In genomic region chr9:35510745-35511428, GRCh38 we compare ENCODE assay signal across 8 cellular contexts. TPM values are rescaled to one million over a fixed set of nuclear protein-coding genes. Genes with fewer than 3 reads are reported as not detected.
DNase-seq lines count a peak whose midpoint lies in the region; ATAC-seq and TF ChIP-seq lines count a peak whose summit lies in the region.
"Had no signal": no experiment of that assay in that cellular context is flagged by ENCODE, and none has a peak within 500 bp of the region (broad histone marks: within the 10 kb centered on the region; RNA-seq: fewer than 3 reads in every experiment).

No MANE protein-coding gene starts in this region.

- peaks cover 73% of the 10 kb centered on the region for H3K79me2 ChIP-seq in PC-3 (ENCODE audit: low read length)

- peaks cover 7% of the 10 kb centered on the region for H3F3A ChIP-seq in PC-3 (ENCODE audit: low read length, unreplicated experiment)

- CTCF ChIA-PET in PC-3 (lab: Charles Lee), result interaction anchor here (1.0 to 1.8 kb wide), 2 partner anchors 22 to 42 kb away, joined by 3 to 12 read pairs; no protein-coding TSS in a partner anchor

- H3K27ac ChIP-seq in PC-3 (ENCODE audit: low read length), result peak overlapping the region; percentile 66
- H3K27ac ChIP-seq in epithelial cell of prostate, result peak overlapping the region; percentile 57
- H3K27ac ChIP-seq in mesodermal cell (ENCODE audit: low read depth, low read length, severe bottlenecking), result peak overlapping the region; percentile 70
- peak overlapping the region; percentile 82 to 90 for H3K27ac ChIP-seq in uterus

- no peaks in the 10 kb centered on the region for H3K9me2 ChIP-seq in PC-3 (replicated peaks; ENCODE audit: low read length)

- H3K27me3 ChIP-seq in PC-3 (ENCODE audit: low read length), result no peaks in the 10 kb centered on the region
- no peaks in the 10 kb centered on the region for H3K27me3 ChIP-seq in uterus

- POLR2A ChIA-PET in PC-3 (lab: Charles Lee; ENCODE audit: unreplicated experiment), result interaction anchor here (0.6 to 0.8 kb wide), 2 partner anchors 43 to 615 kb away, joined by 3 to 4 read pairs; no protein-coding TSS in a partner anchor

- H3K4me2 ChIP-seq in PC-3 (ENCODE audit: low read length), result peak overlapping the region; percentile 55

- no peaks in the 10 kb centered on the region for H4K20me1 ChIP-seq in PC-3 (ENCODE audit: low read length)

- TF ChIP-seq CTCF in PC-3 (conservative IDR thresholded peaks at IDR 0.05; ENCODE audit: low read depth, low read length) (peak; percentile 45), uterus (IDR thresholded peaks at IDR 0.05) (peak; percentile 13 to 36 (median 22))

- no peak for TF ChIP-seq POLR2A in uterus (IDR thresholded peaks at IDR 0.05)

- intact Hi-C loops in PC-3 (cut with micrococcal nuclease), result loop anchor here (1.0 kb wide), 1 partner anchor 42 kb away; no protein-coding TSS in a partner anchor
- intact Hi-C loops in uterus (cut with DNase I; ENCODE audit: low total_unique reads), result no loop called here

- 0 out of 2 replicates have a peak, but pooled peaks cover 11% of the 10 kb centered on the region for H3K36me3 ChIP-seq in PC-3 (ENCODE audit: low read depth, low read length)
- peaks cover 17% of the 10 kb centered on the region for H3K36me3 ChIP-seq in mesodermal cell (ENCODE audit: control insufficient read depth, insufficient read depth, low read length)
- no peaks in the 10 kb centered on the region for H3K36me3 ChIP-seq in uterus

- peak; percentile 90 for DNase-seq in PC-3
- DNase-seq in epithelial cell of prostate (ENCODE audit: low read depth, low spot score), result no peak
- peak; percentile 87 for DNase-seq in uterus
- no peak for DNase-seq in OCI-M2 (lab: John Stamatoyannopoulos, UW; ENCODE audit: unreplicated experiment)
- DNase-seq: NCI-H526 had no signal

- peaks cover 46% of the 10 kb centered on the region for H3K4me1 ChIP-seq in PC-3 (ENCODE audit: insufficient read depth, low read length)
- H3K4me1 ChIP-seq in mesodermal cell (ENCODE audit: control insufficient read depth, insufficient read depth, low read length, poor library complexity, severe bottlenecking), result peaks cover 38% of the 10 kb centered on the region
- H3K4me1 ChIP-seq in uterus, result peaks cover 7 to 15% of the 10 kb centered on the region in 2 donors

- BruUV-seq in PC-3 (replicated peaks; lab: Mats Ljungman, UMichigan), result TSS peak; percentile 48

- no peak overlapping the region for H2AFZ ChIP-seq in PC-3 (ENCODE audit: low read length)

- ATAC-seq in PC-3 (peak; percentile 96), HG02885 (IDR thresholded peaks at IDR 0.05; ENCODE audit: poor library complexity, unreplicated experiment) (no peak), HG03432 (IDR thresholded peaks at IDR 0.05; ENCODE audit: unreplicated experiment) (no peak)

- 78% methylated on average over 1 of the region's 3 CpGs; no CpG with 5 or more reads in 1 of the 2 experiments for WGBS in mesodermal cell (ENCODE audit: insufficient coverage in 2 of 2), 2 experiments

- H3K4me3 ChIP-seq in PC-3 (ENCODE audit: low read length) (no peak overlapping the region), mesodermal cell (ENCODE audit: extremely low read depth, insufficient read depth, low read length, poor library complexity, severe bottlenecking) (no peak overlapping the region), uterus (no peak overlapping the region)

- H3K9me3 ChIP-seq in PC-3 (ENCODE audit: low read length) (no peaks in the 10 kb centered on the region), mesodermal cell (ENCODE audit: control insufficient read depth, low read length) (peaks cover 6% of the 10 kb centered on the region), uterus (no peaks in the 10 kb centered on the region)

- H3K9ac ChIP-seq in PC-3 (ENCODE audit: low read length), result no peak overlapping the region

RNA-seq across cellular contexts. Expression of gene RUSC2, which starts 21.0 kb away (rescaled TPM):
- total RNA-seq in PC-3 (2014; rRNA removed) (10.7 and 13.3 TPM in 2 replicates), uterus (10 to 100 TPM in 3 of 4 donors, 1 to 10 TPM in 1; 10.0 to 60.2 (median 16.8) TPM)
- polyA plus RNA-seq in mesodermal cell (2013, experiment 1 of 2), result 19.5 TPM
- polyA plus RNA-seq in mesodermal cell (2013, experiment 2 of 2), result 16.2 TPM

Comparison
In these comparisons a context has a peak if more than half of its experiments do, and no peak if none do; other contexts are left out.
1. DNase-seq: peak in PC-3 (single experiment) and uterus (2 of 2); none in epithelial cell of prostate (single experiment) and OCI-M2 (single experiment).
2. Peak in every context shown above with its lines, with median percentiles within 50 percentile points of each other: H3K27ac ChIP-seq.